ENCODE assay signal across 16 cellular contexts in genomic region chr2:216147172-216148131, GRCh38. TPM values are rescaled to one million over a fixed set of nuclear protein-coding genes. Genes with fewer than 3 reads are reported as not detected.
DNase-seq lines count a peak whose midpoint lies in the region; ATAC-seq and TF ChIP-seq lines count a peak whose summit lies in the region.
"Had no signal": no experiment of that assay in that cellular context is flagged by ENCODE, and none has a peak within 500 bp of the region (broad histone marks: within the 10 kb centered on the region; RNA-seq: fewer than 3 reads in every experiment).

No MANE protein-coding gene starts in this region.

- POLR2A ChIA-PET in activated CD4-positive, alpha-beta memory T cell treated with anti-CD3 and anti-CD28 coated beads, Interleukin-2, amount 10 ng/mL, durations not matched to agents 7 days and 5 days (lab: Charles Lee) = interaction anchor here (0.7 to 1.6 kb wide), 3 partner anchors 8 to 22 kb away, joined by 3 read pairs; no protein-coding TSS in a partner anchor

- no peak for ATAC-seq in HG03196 (IDR thresholded peaks at IDR 0.05; ENCODE audit: unreplicated experiment)
- ATAC-seq: left lung had no signal

- H3K36me3 Mint-ChIP-seq in activated naive CD4-positive, alpha-beta T cell treated with anti-CD3 and anti-CD28 coated beads, Interleukin-2, amount 10 ng/mL, durations not matched to agents 7 days and 5 days = peaks cover 52% of the 10 kb centered on the region
- H3K36me3 Mint-ChIP-seq in activated CD4-positive, alpha-beta memory T cell treated with anti-CD3 and anti-CD28 coated beads, Interleukin-2, amount 10 ng/mL, durations not matched to agents 7 days and 5 days (ENCODE audit: low read depth) = peaks cover 63% of the 10 kb centered on the region

- CTCF ChIA-PET in activated naive CD4-positive, alpha-beta T cell treated with anti-CD3 and anti-CD28 coated beads, Interleukin-2, amount 10 ng/mL, durations not matched to agents 7 days and 5 days (lab: Charles Lee) = no interaction called here
- CTCF ChIA-PET in activated CD4-positive, alpha-beta memory T cell treated with anti-CD3 and anti-CD28 coated beads, Interleukin-2, amount 10 ng/mL, durations not matched to agents 7 days and 5 days (lab: Charles Lee) = no interaction called here

- H3K9me3 Mint-ChIP-seq in activated naive CD4-positive, alpha-beta T cell treated with anti-CD3 and anti-CD28 coated beads, Interleukin-2, amount 10 ng/mL, durations not matched to agents 7 days and 5 days = no peaks in the 10 kb centered on the region
- no peaks in the 10 kb centered on the region for H3K9me3 Mint-ChIP-seq in activated CD4-positive, alpha-beta memory T cell treated with anti-CD3 and anti-CD28 coated beads, Interleukin-2, amount 10 ng/mL, durations not matched to agents 7 days and 5 days

- H3K27ac Mint-ChIP-seq in activated naive CD4-positive, alpha-beta T cell treated with anti-CD3 and anti-CD28 coated beads, Interleukin-2, amount 10 ng/mL, durations not matched to agents 7 days and 5 days = peak overlapping the region; percentile 38
- peak overlapping the region; percentile 8 for H3K27ac Mint-ChIP-seq in activated CD4-positive, alpha-beta memory T cell treated with anti-CD3 and anti-CD28 coated beads, Interleukin-2, amount 10 ng/mL, durations not matched to agents 7 days and 5 days

- H3K4me3 ChIP-seq in epithelial cell of esophagus (ENCODE audit: low read length) = no peak overlapping the region
- H3K4me3 ChIP-seq: left lung, right atrium auricular region had no signal

- no peak for DNase-seq in activated naive CD4-positive, alpha-beta T cell treated with anti-CD3 and anti-CD28 coated beads, Interleukin-2, amount 10 ng/mL, durations not matched to agents 7 days and 5 days
- DNase-seq in activated naive CD4-positive, alpha-beta T cell treated with anti-CD3 and anti-CD28 coated beads, Interleukin-2, amount 50 U/mL, for 16 hours = no peak
- DNase-seq in activated CD4-positive, alpha-beta memory T cell treated with anti-CD3 and anti-CD28 coated beads, Interleukin-2, amount 10 ng/mL, durations not matched to agents 7 days and 5 days = no peak
- DNase-seq in epithelial cell of esophagus (ENCODE audit: low read depth) (peak; percentile 13), dermis blood vessel endothelial cell (no peak), NCI-H2081 (lab: John Stamatoyannopoulos, UW) (no peak), NCI-H1694 (lab: John Stamatoyannopoulos, UW) (no peak)
- DNase-seq: central memory CD4-positive, alpha-beta T cell; DMS 273 treated with DMSO at 0.1 percent for 48 hours; foreskin fibroblast; left lung; NCI-H2227 treated with DMSO at 0.1 percent for 48 hours; NK-92 treated with Interleukin-12 subunit alpha and Interleukin-12 subunit beta, amount 100 ng/mL, for 24 hours; Right ventricle myocardium superior had no signal

- peaks cover 18% of the 10 kb centered on the region for H3K4me1 Mint-ChIP-seq in activated naive CD4-positive, alpha-beta T cell treated with anti-CD3 and anti-CD28 coated beads, Interleukin-2, amount 10 ng/mL, durations not matched to agents 7 days and 5 days
- peaks cover 33% of the 10 kb centered on the region for H3K4me1 Mint-ChIP-seq in activated CD4-positive, alpha-beta memory T cell treated with anti-CD3 and anti-CD28 coated beads, Interleukin-2, amount 10 ng/mL, durations not matched to agents 7 days and 5 days

- H3K27me3 Mint-ChIP-seq in activated naive CD4-positive, alpha-beta T cell treated with anti-CD3 and anti-CD28 coated beads, Interleukin-2, amount 10 ng/mL, durations not matched to agents 7 days and 5 days = no peaks in the 10 kb centered on the region
- no peaks in the 10 kb centered on the region for H3K27me3 Mint-ChIP-seq in activated CD4-positive, alpha-beta memory T cell treated with anti-CD3 and anti-CD28 coated beads, Interleukin-2, amount 10 ng/mL, durations not matched to agents 7 days and 5 days

- no peak for TF ChIP-seq CTCF in epithelial cell of esophagus (IDR thresholded peaks at IDR 0.05; ENCODE audit: insufficient read depth, low read depth, low read length, missing control alignments)

- H3K4me3 Mint-ChIP-seq in activated naive CD4-positive, alpha-beta T cell treated with anti-CD3 and anti-CD28 coated beads, Interleukin-2, amount 10 ng/mL, durations not matched to agents 7 days and 5 days = no peak overlapping the region
- no peak overlapping the region for H3K4me3 Mint-ChIP-seq in activated CD4-positive, alpha-beta memory T cell treated with anti-CD3 and anti-CD28 coated beads, Interleukin-2, amount 10 ng/mL, durations not matched to agents 7 days and 5 days

RNA-seq across cellular contexts. Expression of gene XRCC5, which starts 38.3 kb away (rescaled TPM):
- total RNA-seq in activated CD4-positive, alpha-beta memory T cell treated with anti-CD3 and anti-CD28 coated beads, Interleukin-2, amount 10 ng/mL, durations not matched to agents 7 days and 5 days = 100 to 1,000 TPM; 296 to 302 TPM
- total RNA-seq in dermis blood vessel endothelial cell = 272 and 383 TPM in 2 replicates
